1 cellular context compared by ENCODE assay signal in the genomic region with DNA sequence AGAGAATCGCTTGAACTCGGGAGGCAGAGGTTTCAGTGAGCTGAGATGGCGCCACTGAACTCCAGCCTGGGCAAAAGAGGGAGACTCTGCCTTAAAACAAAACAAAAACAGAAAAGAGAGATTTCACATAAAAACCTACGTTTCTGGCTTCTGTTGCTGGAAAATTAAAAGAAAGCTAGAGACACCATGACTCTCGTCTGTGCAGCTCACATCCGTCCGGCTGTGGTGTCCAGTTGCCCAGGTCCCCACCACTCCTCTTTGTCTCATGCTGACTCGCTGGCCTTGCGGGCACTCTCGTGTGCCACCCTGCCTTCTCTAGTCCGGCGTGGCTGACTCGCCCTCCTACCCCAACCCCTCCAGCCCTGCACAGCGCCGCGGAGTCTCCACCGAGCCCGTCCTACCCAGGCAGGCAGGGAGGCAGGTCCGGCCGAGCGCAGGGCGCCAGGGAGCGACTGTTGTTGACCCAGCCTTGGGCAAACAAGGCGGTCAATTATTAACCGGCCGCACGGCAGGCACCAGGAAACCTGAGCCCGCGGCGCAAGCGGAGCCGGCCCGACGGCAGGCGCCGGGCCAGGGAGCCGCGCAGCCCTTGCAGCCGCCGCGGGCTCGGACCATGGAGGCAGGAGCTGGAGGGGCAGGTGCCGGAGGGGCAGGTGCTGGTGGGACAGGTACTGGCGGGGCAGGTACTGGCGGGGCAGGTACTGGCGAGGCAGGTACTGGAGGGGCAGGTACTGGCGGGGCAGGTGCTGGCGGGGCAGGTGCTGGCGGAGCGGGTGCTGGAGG.
TF ChIP-seq lines count a peak whose summit lies in the region.

TSS of gene PRRT1B (plus strand) at position 521 of the 783 bp plus-strand sequence. CDS start at position 614, 93 bp downstream.

TF ChIP-seq in IMR-90, 13 proteins besides CTCF, POLR2A, EP300 and RAD21 (continued from another document):
- TF ChIP-seq CEBPB (IDR thresholded peaks at IDR 0.05; ENCODE audit: low read depth, low read length) (no peak), MAZ (IDR thresholded peaks at IDR 0.05; ENCODE audit: borderline replicate concordance, low read depth, low read length) (no peak), RCOR1 (IDR thresholded peaks at IDR 0.05; ENCODE audit: insufficient replicate concordance, low read length) (no peak), RFX5 (IDR thresholded peaks at IDR 0.05; ENCODE audit: low read depth, low read length) (no peak), NFE2L2 (IDR thresholded peaks at IDR 0.05; ENCODE audit: low read depth, low read length) (no peak)
- TF ChIP-seq, protein P1, sequence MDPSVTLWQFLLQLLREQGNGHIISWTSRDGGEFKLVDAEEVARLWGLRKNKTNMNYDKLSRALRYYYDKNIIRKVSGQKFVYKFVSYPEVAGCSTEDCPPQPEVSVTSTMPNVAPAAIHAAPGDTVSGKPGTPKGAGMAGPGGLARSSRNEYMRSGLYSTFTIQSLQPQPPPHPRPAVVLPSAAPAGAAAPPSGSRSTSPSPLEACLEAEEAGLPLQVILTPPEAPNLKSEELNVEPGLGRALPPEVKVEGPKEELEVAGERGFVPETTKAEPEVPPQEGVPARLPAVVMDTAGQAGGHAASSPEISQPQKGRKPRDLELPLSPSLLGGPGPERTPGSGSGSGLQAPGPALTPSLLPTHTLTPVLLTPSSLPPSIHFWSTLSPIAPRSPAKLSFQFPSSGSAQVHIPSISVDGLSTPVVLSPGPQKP (IDR thresholded peaks at IDR 0.05; ENCODE audit: borderline replicate concordance, low read depth, low read length), result no peak
